In genomic region chr1:226110249-226111108, GRCh38 we compare ENCODE assay signal across 8 cellular contexts. TPM values are rescaled to one million over a fixed set of nuclear protein-coding genes. Genes with fewer than 3 reads are reported as not detected.
DNase-seq lines count a peak whose midpoint lies in the region; ATAC-seq and TF ChIP-seq lines count a peak whose summit lies in the region.

No MANE protein-coding gene starts in this region.

- ATAC-seq in GM18508 (IDR thresholded peaks at IDR 0.05; ENCODE audit: insufficient read depth, unreplicated experiment): peak; percentile 63
- ATAC-seq in HG02943 (IDR thresholded peaks at IDR 0.05; ENCODE audit: low read depth, unreplicated experiment): peak; percentile 72

- H3K36me3 Mint-ChIP-seq in endothelial cell (ENCODE audit: low read depth, unreplicated experiment): no peaks in the 10 kb centered on the region

- DNase-seq in AG04450 (ENCODE audit: low read depth, low spot score) (no peak), NCI-H510A (lab: John Stamatoyannopoulos, UW) (peak; percentile 68), endothelial cell (ENCODE audit: low spot score) (peak; percentile 61), midbrain (lab: John Stamatoyannopoulos, UW) (peak; percentile 79)
- DNase-seq in activated CD8-positive, alpha-beta memory T cell treated with anti-CD3 and anti-CD28 coated beads for 24 hours: peak; percentile 90
- peak; percentile 66 for DNase-seq in stimulated activated CD8-positive, alpha-beta memory T cell treated with anti-CD3 and anti-CD28 coated beads, Interleukin-4, amount 100 ng/mL, for 24 hours (ENCODE audit: low read depth)

- no peaks in the 10 kb centered on the region for H3K9me3 ChIP-seq in AG04450 (ENCODE audit: control insufficient read depth, insufficient read depth, low read length)

- no peak overlapping the region for H3K27ac Mint-ChIP-seq in endothelial cell (ENCODE audit: unreplicated experiment)

- H3K9me3 Mint-ChIP-seq in endothelial cell (ENCODE audit: unreplicated experiment): no peaks in the 10 kb centered on the region

- peaks cover 17% of the 10 kb centered on the region for H3K4me1 Mint-ChIP-seq in endothelial cell (ENCODE audit: unreplicated experiment)

- POLR2A ChIA-PET in AG04450 (lab: Yijun Ruan, JAX): interaction anchor here (0.7 to 3.0 kb wide), 4 partner anchors 27 to 48 kb away, joined by 3 to 15 read pairs (median 9); partner anchors contain the start of gene H3-3A

- no peak for TF ChIP-seq CTCF in AG04450 (IDR thresholded peaks at IDR 0.05; ENCODE audit: low read depth, low read length)
- no peak for TF ChIP-seq CTCF in endothelial cell (IDR thresholded peaks at IDR 0.05; ENCODE audit: unreplicated experiment)

- CTCF ChIA-PET in AG04450 (lab: Charles Lee): interaction anchor here (1.0 to 7.1 kb wide), 4 partner anchors 11 to 45 kb away, joined by 5 to 73 read pairs (median 12); no protein-coding TSS in a partner anchor

- H3K27me3 ChIP-seq in AG04450 (ENCODE audit: control insufficient read depth, insufficient read depth, low read length): no peaks in the 10 kb centered on the region

- peak overlapping the region; percentile 65 for H3K27ac ChIP-seq in AG04450 (ENCODE audit: low read depth, low read length)

- H3K27me3 Mint-ChIP-seq in endothelial cell (ENCODE audit: unreplicated experiment): peaks cover 7% of the 10 kb centered on the region

- peak overlapping the region; percentile 59 for H3K4me3 ChIP-seq in AG04450 (ENCODE audit: low read depth, low read length)

- H3K4me3 Mint-ChIP-seq in endothelial cell (ENCODE audit: unreplicated experiment): peak overlapping the region; percentile 67

RNA-seq across cellular contexts. Expression of gene H3-3A, which starts 48.0 kb away (rescaled TPM):
- 260 and 330 TPM in 2 replicates for polyA plus RNA-seq in AG04450 (2011; rRNA removed)
- 42.3 and 55.1 TPM in 2 replicates for polyA minus RNA-seq in AG04450 (2011; rRNA and poly(A)+ RNA removed)
- total RNA-seq in endothelial cell (ENCODE audit: unreplicated experiment): 606 TPM
